ENCODE assay signal across 8 cellular contexts in the genomic region with DNA sequence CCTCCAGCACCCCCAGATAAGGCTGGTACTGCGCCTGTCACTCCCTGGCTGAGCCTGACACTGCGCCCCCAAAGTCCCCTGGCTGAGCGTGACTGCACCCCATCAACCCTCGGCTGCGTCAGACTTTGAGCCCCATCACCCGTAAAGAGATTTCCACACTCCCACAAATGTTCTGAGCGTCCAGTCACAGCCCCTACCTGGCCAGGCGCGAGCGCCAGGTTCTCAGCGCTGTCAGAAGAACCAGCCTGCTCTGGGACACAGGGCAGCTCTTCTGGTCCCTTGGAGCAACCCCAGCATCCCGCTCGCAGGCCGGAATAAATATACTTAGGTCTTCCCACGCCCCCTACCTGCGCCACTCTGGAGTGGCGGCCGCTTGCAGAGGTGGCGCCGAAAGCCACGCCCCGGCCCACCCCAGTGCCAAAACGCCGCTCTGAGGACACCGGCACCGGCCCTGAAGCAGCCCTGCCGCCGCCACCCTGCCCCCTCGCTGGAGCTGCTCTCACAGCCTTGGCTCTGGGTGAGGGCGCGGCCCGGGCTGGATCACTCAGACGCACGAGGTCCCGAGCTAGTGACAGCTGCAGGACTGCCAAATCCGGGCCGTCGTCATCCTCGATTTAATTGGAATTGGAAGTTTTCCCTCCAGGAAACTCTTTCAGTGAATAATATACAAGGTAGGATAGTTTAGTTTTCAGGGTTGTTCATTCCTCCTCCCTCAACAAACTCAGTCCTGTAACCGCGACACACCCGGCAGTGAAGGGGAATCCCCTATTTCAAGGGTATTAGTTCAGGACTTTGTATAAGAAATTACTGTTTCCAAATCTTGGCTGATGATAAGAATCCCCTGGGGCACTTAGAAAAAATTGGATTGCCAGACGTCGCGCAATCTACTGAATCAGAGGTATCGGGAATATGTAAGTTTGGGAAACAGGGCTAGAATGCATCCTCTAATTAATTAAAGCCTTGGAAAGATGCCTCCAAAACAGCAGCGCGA.
A peak's percentile ranks its signal among the peaks of the same experiment; 100 is the strongest.
DNase-seq lines count a peak whose midpoint lies in the region; ATAC-seq lines count a peak whose summit lies in the region.

No MANE protein-coding gene starts in this region.

- H3K4me3 ChIP-seq in mucosa of rectum (ENCODE audit: low read length in 2 of 2): peak overlapping the region; percentile 73 to 83

- no peaks in the 10 kb centered on the region for H3K27me3 ChIP-seq in mucosa of rectum (ENCODE audit: control insufficient read depth in 2 of 2, insufficient read depth in 2 of 2, low read length in 2 of 2)

- H3K9ac ChIP-seq in mucosa of rectum (ENCODE audit: low read depth in 1 of 2, low read length in 2 of 2): peak overlapping the region; percentile 77 to 80

- no peaks in the 10 kb centered on the region for H3K36me3 ChIP-seq in mucosa of rectum (ENCODE audit: control insufficient read depth in 2 of 2, insufficient read depth in 2 of 2, low read length in 2 of 2)

- H3K4me1 ChIP-seq in mucosa of rectum (ENCODE audit: control insufficient read depth in 2 of 2, insufficient read depth in 2 of 2, low read length in 2 of 2): peaks cover 19 to 27% of the 10 kb centered on the region in 2 donors

- H3K27ac ChIP-seq in epithelial cell of prostate (peak overlapping the region; percentile 85), mucosa of rectum (ENCODE audit: low read depth in 2 of 2, low read length in 2 of 2) (peak overlapping the region; percentile 73 to 95)

- ATAC-seq in HG02870 (IDR thresholded peaks at IDR 0.05; ENCODE audit: unreplicated experiment): peak; percentile 20

- peak; percentile 59 for DNase-seq in NCI-H2029 (lab: John Stamatoyannopoulos, UW)
- no peak for DNase-seq in NCI-H2029 treated with DMSO at 0.1 percent for 48 hours (lab: John Stamatoyannopoulos, UW)
- peak; percentile 30 for DNase-seq in NCI-H510A treated with DMSO at 0.1 percent for 48 hours (lab: John Stamatoyannopoulos, UW)
- DNase-seq in activated CD8-positive, alpha-beta memory T cell treated with anti-CD3 and anti-CD28 coated beads, Interleukin-2, amount 50 U/mL, for 24 hours (ENCODE audit: extremely low read depth): peak; percentile 13
- no peak for DNase-seq in epithelial cell of prostate (ENCODE audit: low read depth, low spot score)
- peak; percentile 32 for DNase-seq in stimulated activated CD8-positive, alpha-beta memory T cell treated with anti-CD3 and anti-CD28 coated beads, Interleukin-7, amount 100 ng/mL, for 24 hours (ENCODE audit: low read depth)

- no peaks in the 10 kb centered on the region for H3K9me3 ChIP-seq in mucosa of rectum (ENCODE audit: control insufficient read depth in 2 of 2, low read length in 2 of 2)

Comparison
In these comparisons a context has a peak if more than half of its experiments do, and no peak if none do; other contexts are left out.
1. DNase-seq: peak in NCI-H2029 (single experiment), NCI-H510A treated with DMSO at 0.1 percent for 48 hours (single experiment), activated CD8-positive, alpha-beta memory T cell treated with anti-CD3 and anti-CD28 coated beads, Interleukin-2, amount 50 U/mL, for 24 hours (single experiment) and stimulated activated CD8-positive, alpha-beta memory T cell treated with anti-CD3 and anti-CD28 coated beads, Interleukin-7, amount 100 ng/mL, for 24 hours (single experiment); none in NCI-H2029 treated with DMSO at 0.1 percent for 48 hours (single experiment) and epithelial cell of prostate (single experiment).